In the genomic region with DNA sequence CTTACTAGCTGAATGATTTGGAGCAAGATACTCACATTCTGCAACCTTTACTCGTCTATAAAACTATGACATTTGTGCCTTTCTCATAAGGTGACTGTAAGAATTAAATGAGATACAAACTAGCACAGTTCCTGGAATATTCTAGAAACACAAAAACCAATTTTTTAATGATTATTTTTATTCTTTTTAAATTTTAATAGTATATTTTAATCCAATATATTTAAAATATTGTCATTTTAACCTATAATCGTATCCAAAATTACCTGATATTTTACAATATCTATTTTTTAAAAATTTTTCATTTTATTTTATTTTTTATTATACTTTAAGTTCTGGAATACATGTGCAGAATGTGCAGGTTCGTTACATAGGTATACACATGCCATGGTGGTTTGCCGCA, we compare ENCODE assay signal across 22 cellular contexts.
DNase-seq lines count a peak whose midpoint lies in the region; ATAC-seq and FAIRE-seq lines count a peak whose summit lies in the region.
"Had no signal": no experiment of that assay in that cellular context is flagged by ENCODE, and none has a peak within 500 bp of the region (broad histone marks: within the 10 kb centered on the region; RNA-seq: fewer than 3 reads in every experiment).

No MANE protein-coding gene starts in this region.

- DNase-seq in frontal cortex (ENCODE audit: low spot score in 2 of 2) (no peak), COR-L47 (lab: John Stamatoyannopoulos, UW) (no peak), NCI-H345 treated with DMSO at 0.1 percent for 48 hours (lab: John Stamatoyannopoulos, UW; ENCODE audit: unreplicated experiment) (no peak), NCI-H524 (lab: John Stamatoyannopoulos, UW) (no peak)
- DNase-seq: ACHN; BE2C; C1 segment of cervical spinal cord; Caco-2; Calu3; CD4-positive, alpha-beta memory T cell; CD4-positive, CD25-positive, alpha-beta regulatory T cell; CD8-positive, alpha-beta memory T cell; DMS79 treated with DMSO at 0.1 percent for 48 hours; GDM1 had no signal

- no peak for ATAC-seq in GM18867 (IDR thresholded peaks at IDR 0.05; ENCODE audit: unreplicated experiment)
- ATAC-seq: GM12878 had no signal

- FAIRE-seq in A204.1 (lab: Jason Lieb, UNC) (peak; percentile 72), TTC549 (lab: Jason Lieb, UNC) (peak; percentile 36), colon (lab: Jason Lieb, UNC) (peak; percentile 75), frontal cortex (lab: Jason Lieb, UNC) (peak; percentile 86)
- FAIRE-seq: D721Med, GM12878, GM12892, GM18507 had no signal
